In genomic region chr3:60986552-60986951, GRCh38 we compare ENCODE assay signal across 23 cellular contexts.
"Had no signal": no experiment of that assay in that cellular context is flagged by ENCODE, and none has a peak within 500 bp of the region (broad histone marks: within the 10 kb centered on the region; RNA-seq: fewer than 3 reads in every experiment).

No MANE protein-coding gene starts in this region.

- H3K36me3 ChIP-seq: neural progenitor cell, ovary, right lobe of liver, sigmoid colon, stomach, thoracic aorta, thyroid gland, tibial nerve, upper lobe of left lung, vagina had no signal

- H3K9me3 ChIP-seq: ovary, psoas muscle, right lobe of liver, thyroid gland, upper lobe of left lung, vagina had no signal

- H3K4me1 ChIP-seq: neural progenitor cell, parathyroid adenoma, right lobe of liver, sigmoid colon, stomach, thyroid gland, tibial nerve, upper lobe of left lung, vagina had no signal

- DNase-seq: natural killer cell; occipital lobe; ovary; posterior cingulate gyrus; psoas muscle; right lobe of liver; sigmoid colon; small intestine; stimulated activated CD4-positive, alpha-beta T cell treated with anti-CD3 and anti-CD28 coated beads, Interleukin-15, amount 100 ng/mL, for 24 hours; stimulated activated CD4-positive, alpha-beta T cell treated with anti-CD3 and anti-CD28 coated beads, Interleukin-2, amount 100 ng/mL, for 24 hours; stimulated activated CD4-positive, alpha-beta T cell treated with anti-CD3 and anti-CD28 coated beads, Interleukin-2, amount 100 ng/mL, for 48 hours; stimulated activated CD4-positive, alpha-beta T cell treated with anti-CD3 and anti-CD28 coated beads, Interleukin-4, amount 100 ng/mL, for 24 hours; stimulated activated naive B cell treated with anti-CD40 and anti-IgM and Interleukin-4, amounts not matched to agents 10 μg/mL and 1 μg/mL and 100 μg/mL, for 72 hours; stimulated activated naive CD4-positive, alpha-beta T cell treated with Interleukin-2 at 50 U/mL for 16 hours; stomach; thyroid gland; upper lobe of left lung had no signal

- H3K27ac ChIP-seq: neural progenitor cell, ovary, parathyroid adenoma, psoas muscle, right lobe of liver, sigmoid colon, stomach, thoracic aorta, thyroid gland, tibial nerve, upper lobe of left lung, vagina had no signal

- ATAC-seq: natural killer cell; psoas muscle; right lobe of liver; stimulated activated effector memory CD8-positive, alpha-beta T cell treated with anti-CD3 and anti-CD28 coated beads, Interleukin-12 subunit alpha, Interleukin-12 subunit beta, amount 100 ng/mL, for 72 hours; stimulated activated naive B cell treated with anti-CD40 and anti-IgM and Interleukin-4, amounts not matched to agents 10 μg/mL and 1 μg/mL and 100 μg/mL, for 72 hours had no signal

- H3K4me3 ChIP-seq: neural progenitor cell, ovary, psoas muscle, right lobe of liver, sigmoid colon, stomach, thoracic aorta, thyroid gland, tibial nerve, upper lobe of left lung, vagina had no signal

- H3K27me3 ChIP-seq: neural progenitor cell, ovary, right lobe of liver, sigmoid colon, stomach, thyroid gland, tibial nerve, upper lobe of left lung, vagina had no signal
